Comparison of ENCODE assay signal across 1 cellular context in genomic region chr4:142348489-142349076, GRCh38.
TF ChIP-seq lines count a peak whose summit lies in the region.

No MANE protein-coding gene starts in this region.

TF ChIP-seq in GM23338, 12 proteins besides CTCF, POLR2A, EP300 and RAD21 (continued from another document):
- TF ChIP-seq ZNF462 (CRISPR knock-in tag; IDR thresholded peaks at IDR 0.05) (no peak), EZH2phosphoT487 (IDR thresholded peaks at IDR 0.05; ENCODE audit: unreplicated experiment) (no peak), ZNF114 (CRISPR knock-in tag; IDR thresholded peaks at IDR 0.05) (no peak), NANOG (IDR thresholded peaks at IDR 0.05; ENCODE audit: borderline replicate concordance) (no peak), STAT1 (IDR thresholded peaks at IDR 0.05; ENCODE audit: unreplicated experiment) (no peak), REST (IDR thresholded peaks at IDR 0.05; ENCODE audit: unreplicated experiment) (no peak), POLR2AphosphoS5 (IDR thresholded peaks at IDR 0.05; ENCODE audit: low read depth) (no peak)
